17 cellular contexts compared by ENCODE assay signal in the genomic region with DNA sequence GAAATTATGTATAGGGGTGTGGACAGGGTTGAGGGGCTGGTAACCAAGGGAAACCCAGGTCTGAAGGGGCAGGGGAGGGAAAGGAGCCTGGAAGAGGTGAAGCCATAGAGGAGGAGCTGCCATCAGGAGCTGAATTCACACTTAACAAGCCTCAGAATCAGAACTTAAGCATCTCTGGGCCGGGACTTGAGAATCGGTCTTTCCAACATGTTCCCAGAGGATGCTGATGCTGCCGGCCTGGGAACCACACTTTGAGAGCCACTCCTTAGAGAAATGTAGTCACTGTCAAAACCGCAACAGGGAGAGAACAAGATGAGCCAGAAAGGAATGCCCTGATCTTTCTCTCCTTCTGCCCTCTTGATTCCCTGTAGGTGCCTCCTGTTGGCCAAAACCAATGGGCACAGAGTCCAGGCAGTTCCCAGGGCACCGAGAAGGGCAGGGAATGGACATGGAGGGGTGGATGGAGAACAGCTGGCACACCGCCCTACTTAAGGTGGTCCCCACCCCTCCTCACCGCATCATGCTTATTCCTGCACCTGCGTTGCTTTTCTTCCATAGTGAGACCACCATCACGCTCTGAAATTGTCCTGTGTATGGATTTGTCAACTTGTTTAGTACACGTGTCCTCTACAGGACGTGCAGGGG.
DNase-seq lines count a peak whose midpoint lies in the region; ATAC-seq and TF ChIP-seq lines count a peak whose summit lies in the region.
"Had no signal": no experiment of that assay in that cellular context is flagged by ENCODE, and none has a peak within 500 bp of the region (broad histone marks: within the 10 kb centered on the region; RNA-seq: fewer than 3 reads in every experiment).

No MANE protein-coding gene starts in this region.

- DNase-seq in coronary artery (ENCODE audit: low spot score) (peak; percentile 33), osteoblast (ENCODE audit: insufficient read length, low spot score, missing footprints) (peak; percentile 39), sciatic nerve (ENCODE audit: low spot score) (peak; percentile 21), vagina (ENCODE audit: extremely low spot score in 2 of 2) (peak; percentile 37 to 82), activated gamma-delta T cell treated with Interleukin-2 at 50 U/mL for 16 hours (no peak), GM10248 (ENCODE audit: extremely low spot score) (no peak)
- no peak for DNase-seq in activated naive CD4-positive, alpha-beta T cell (lab: John Stamatoyannopoulos, UW)
- DNase-seq: 8988T; CD4-positive, alpha-beta memory T cell; DMS79 treated with DMSO at 0.1 percent for 48 hours; GF-D8; GOT3; H7; HFFc6 had no signal

- H3K4me1 ChIP-seq in osteoblast (ENCODE audit: insufficient read depth, low read length) (peaks cover 7% of the 10 kb centered on the region), vagina (no peaks in the 10 kb centered on the region)
- H3K4me1 ChIP-seq: BLaER1 had no signal

- no peak overlapping the region for H3K4me2 ChIP-seq in osteoblast (ENCODE audit: insufficient read depth, low read length)
- H3K4me2 ChIP-seq: BLaER1 had no signal

- POLR2A ChIA-PET in GM10248 (lab: Yijun Ruan, JAX): no interaction called here

- H3K4me3 ChIP-seq in coronary artery (no peak overlapping the region), osteoblast (ENCODE audit: insufficient read depth, low read length) (no peak overlapping the region), vagina (no peak overlapping the region)
- H3K4me3 ChIP-seq: BLaER1, GM12878 had no signal

- H3K79me2 ChIP-seq in osteoblast (ENCODE audit: insufficient read depth, low read length): no peaks in the 10 kb centered on the region

- no peak overlapping the region for H2AFZ ChIP-seq in osteoblast (ENCODE audit: low read length)

- no peak for ATAC-seq in sciatic nerve
- ATAC-seq: GM12878, HCT116 had no signal

- H4K20me1 ChIP-seq in osteoblast (ENCODE audit: insufficient read depth, low read length): no peaks in the 10 kb centered on the region
- H4K20me1 ChIP-seq: BLaER1 had no signal

- H3K27ac ChIP-seq in coronary artery (no peak overlapping the region), osteoblast (ENCODE audit: low read depth, low read length) (no peak overlapping the region), vagina (no peak overlapping the region)
- H3K27ac ChIP-seq: BLaER1 had no signal

- TF ChIP-seq POLR2A in vagina (IDR thresholded peaks at IDR 0.05): no peak

- H3K36me3 ChIP-seq in osteoblast (ENCODE audit: insufficient read depth, low read length) (no peaks in the 10 kb centered on the region), vagina (no peaks in the 10 kb centered on the region)
- H3K36me3 ChIP-seq: BLaER1 had no signal

- CTCF ChIA-PET in GM10248 (lab: Yijun Ruan, JAX): interaction anchor here (1.2 kb wide), 1 partner anchor 95 kb away, joined by 3 read pairs; no protein-coding TSS in a partner anchor

- intact Hi-C loops in sciatic nerve (cut with DNase I) (no loop called here), vagina (cut with DNase I) (no loop called here)

- H3K9me3 ChIP-seq in osteoblast (ENCODE audit: low read depth, low read length) (no peaks in the 10 kb centered on the region), vagina (no peaks in the 10 kb centered on the region)

- H3K27me3 ChIP-seq in osteoblast (ENCODE audit: insufficient read depth, low read length) (peaks cover 30% of the 10 kb centered on the region), vagina (no peaks in the 10 kb centered on the region)
- H3K27me3 ChIP-seq: BLaER1 had no signal

- TF ChIP-seq CTCF in coronary artery (IDR thresholded peaks at IDR 0.05): no peak
- no peak for TF ChIP-seq CTCF in osteoblast (IDR thresholded peaks at IDR 0.05; ENCODE audit: extremely low read depth, low read depth, low read length)
- no peak for TF ChIP-seq CTCF in vagina (IDR thresholded peaks at IDR 0.05)
- no peak for TF ChIP-seq CTCF in GM10248 (IDR thresholded peaks at IDR 0.05; ENCODE audit: control extremely low read depth, extremely low read depth, low read depth, missing control alignments)

Comparison
In these comparisons a context has a peak if more than half of its experiments do, and no peak if none do; other contexts are left out.
1. DNase-seq: peak in coronary artery (single experiment), osteoblast (single experiment), sciatic nerve (single experiment) and vagina (2 of 2); none in activated gamma-delta T cell treated with Interleukin-2 at 50 U/mL for 16 hours (single experiment), GM10248 (single experiment) and activated naive CD4-positive, alpha-beta T cell (0 of 4).